1 cellular context compared by ENCODE assay signal in genomic region chr6:13188306-13188705, GRCh38.
A peak's percentile ranks its signal among the peaks of the same experiment; 100 is the strongest.
TF ChIP-seq lines count a peak whose summit lies in the region.

No MANE protein-coding gene starts in this region.

TF ChIP-seq in K562, 482 proteins besides CTCF, POLR2A, EP300 and RAD21 (continued from another document):
- 0 out of 2 replicates have a peak, but pooled peaks have one; percentile 33 for TF ChIP-seq PKNOX1 (IDR thresholded peaks at IDR 0.05)
TF ChIP-seq in K562: peak in this region for 3.
